In the genomic region with DNA sequence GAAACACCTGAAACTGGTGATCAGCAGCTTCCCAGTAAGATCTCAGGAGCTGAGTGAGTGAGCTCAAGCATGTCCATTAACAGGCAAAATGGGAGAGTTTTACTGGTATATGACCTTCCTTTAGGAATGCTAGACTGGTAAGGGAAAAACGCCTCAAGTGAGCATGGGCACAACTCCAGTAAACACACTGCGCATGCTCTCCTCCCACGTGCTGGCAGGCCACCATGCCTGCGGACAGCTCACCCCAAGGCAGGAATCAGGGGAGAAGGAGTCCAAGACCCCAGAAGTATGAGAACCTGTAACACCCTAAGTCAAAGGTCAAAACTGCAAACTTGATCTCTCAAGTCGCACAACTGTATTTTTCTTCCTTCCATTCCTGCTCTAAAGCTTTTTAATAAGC, we compare ENCODE assay signal across 28 cellular contexts.
A peak's percentile ranks its signal among the peaks of the same experiment; 100 is the strongest.
DNase-seq lines count a peak whose midpoint lies in the region; ATAC-seq and TF ChIP-seq lines count a peak whose summit lies in the region.
"Had no signal": no experiment of that assay in that cellular context is flagged by ENCODE, and none has a peak within 500 bp of the region (broad histone marks: within the 10 kb centered on the region; RNA-seq: fewer than 3 reads in every experiment).

No MANE protein-coding gene starts in this region.

- no peak overlapping the region for H3K4me3 Mint-ChIP-seq in nephron progenitor cell
- no peak overlapping the region for H3K4me3 Mint-ChIP-seq in type B pancreatic cell
- H3K4me3 Mint-ChIP-seq: CD8-positive, alpha-beta memory T cell; GM23338; IgD-negative memory B cell had no signal

- H3K27ac ChIP-seq in C4-2B = peak overlapping the region; percentile 85
- H3K27ac ChIP-seq: RWPE1 had no signal

- intact Hi-C loops in sciatic nerve (cut with DNase I) = no loop called here
- intact Hi-C loops in left colon (cut with DNase I, micrococcal nuclease) = no loop called here

- H3K9me3 Mint-ChIP-seq in nephron progenitor cell = no peaks in the 10 kb centered on the region
- no peaks in the 10 kb centered on the region for H3K9me3 Mint-ChIP-seq in type B pancreatic cell
- H3K9me3 Mint-ChIP-seq: GM23338 had no signal

- H3K36me3 Mint-ChIP-seq in nephron progenitor cell (ENCODE audit: low read depth) (peaks cover 70% of the 10 kb centered on the region), type B pancreatic cell (peaks cover 16% of the 10 kb centered on the region)
- H3K36me3 Mint-ChIP-seq: CD8-positive, alpha-beta memory T cell; IgD-negative memory B cell had no signal

- DNase-seq in astrocyte of the hippocampus (ENCODE audit: low read depth, low spot score) = peak; percentile 18
- no peak for DNase-seq in nephron progenitor cell
- no peak for DNase-seq in sciatic nerve (ENCODE audit: low spot score)
- DNase-seq in RPMI8226 = no peak
- DNase-seq in left colon = no peak
- no peak for DNase-seq in type B pancreatic cell (ENCODE audit: extremely low spot score, unreplicated experiment)
- DNase-seq in stimulated activated naive CD4-positive, alpha-beta T cell (lab: John Stamatoyannopoulos, UW) = no peak
- DNase-seq: 8988T; AML-193; C1 segment of cervical spinal cord; Calu3; CD8-positive, alpha-beta memory T cell; HCEC 1CT; Kasumi-1; MM.1S; NCI-H1048; NCI-H1436; NCI-H187 treated with DMSO at 0.1 percent for 48 hours; NCI-H2107; NCI-H446 treated with DMSO at 0.1 percent for 48 hours; NCI-H526 treated with DMSO at 0.1 percent for 48 hours; PC-3; SHP77 treated with DMSO at 0.1 percent for 48 hours; SK-N-SH had no signal

- ATAC-seq in sciatic nerve (peak; percentile 51), left colon (no peak)
- ATAC-seq: GM23338, PC-3 had no signal

- H3K27me3 Mint-ChIP-seq in nephron progenitor cell (ENCODE audit: low read depth, poor library complexity) (no peaks in the 10 kb centered on the region), type B pancreatic cell (no peaks in the 10 kb centered on the region)
- H3K27me3 Mint-ChIP-seq: CD8-positive, alpha-beta memory T cell; IgD-negative memory B cell had no signal

- H3K4me1 Mint-ChIP-seq in nephron progenitor cell (peaks cover 43% of the 10 kb centered on the region), type B pancreatic cell (ENCODE audit: unreplicated experiment) (peaks cover 11% of the 10 kb centered on the region)
- H3K4me1 Mint-ChIP-seq: CD8-positive, alpha-beta memory T cell; IgD-negative memory B cell had no signal

- H3K27ac Mint-ChIP-seq in nephron progenitor cell (peak overlapping the region; percentile 73), type B pancreatic cell (no peak overlapping the region)
- H3K27ac Mint-ChIP-seq: CD8-positive, alpha-beta memory T cell; GM23338; IgD-negative memory B cell had no signal

- TF ChIP-seq CTCF in C4-2B (conservative IDR thresholded peaks at IDR 0.05) = no peak
- TF ChIP-seq CTCF in nephron progenitor cell (IDR thresholded peaks at IDR 0.05) = no peak
- no peak for TF ChIP-seq CTCF in type B pancreatic cell (conservative IDR thresholded peaks at IDR 0.05)
